Comparison of ENCODE assay signal across 29 cellular contexts in the genomic region with DNA sequence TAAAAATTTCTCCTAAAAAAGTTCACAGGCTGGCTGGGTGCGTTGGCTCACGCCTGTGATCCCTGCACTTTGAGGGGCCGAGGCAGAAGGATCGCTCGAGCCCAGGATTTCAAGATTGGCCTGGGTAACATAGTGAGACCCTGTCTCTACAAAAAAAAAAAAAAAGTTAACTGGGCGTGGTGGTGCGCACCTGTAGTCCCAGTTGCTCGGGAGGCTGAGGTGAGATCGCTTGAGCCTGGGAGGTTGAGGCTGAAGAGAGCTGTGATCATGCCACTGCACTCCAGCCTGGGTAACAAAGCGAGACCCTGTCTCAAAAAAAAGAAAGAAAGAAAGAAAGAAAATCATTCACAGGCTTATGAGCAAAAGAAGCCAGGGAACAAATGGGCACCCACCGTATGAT.
"Had no signal": no experiment of that assay in that cellular context is flagged by ENCODE, and none has a peak within 500 bp of the region (broad histone marks: within the 10 kb centered on the region; RNA-seq: fewer than 3 reads in every experiment).

No MANE protein-coding gene starts in this region.

- H3K9me3 ChIP-seq: MG63, SJSA1 had no signal

- H3K36me3 Mint-ChIP-seq: activated naive CD8-positive, alpha-beta T cell treated with anti-CD3 and anti-CD28 coated beads, Interleukin-2, amount 10 ng/mL, durations not matched to agents 7 days and 5 days had no signal

- H3K4me2 ChIP-seq: KMS-11 had no signal

- ATAC-seq: activated CD4-positive, CD25-positive, alpha-beta regulatory T cell treated with anti-CD3 and anti-CD28 coated beads, Interleukin-2, amount 50 U/mL, for 24 hours; activated CD8-positive, alpha-beta T cell treated with anti-CD3 and anti-CD28 coated beads for 36 hours; activated T-cell treated with anti-CD3 and anti-CD28 coated beads, Interleukin-2, amount 50 U/mL, for 72 hours had no signal

- H3K9me3 Mint-ChIP-seq: activated CD8-positive, alpha-beta T cell treated with anti-CD3 and anti-CD28 coated beads for 36 hours; activated naive CD8-positive, alpha-beta T cell treated with anti-CD3 and anti-CD28 coated beads, Interleukin-2, amount 10 ng/mL, durations not matched to agents 7 days and 5 days; activated T-helper 2 cell treated with anti-CD3 and anti-CD28 coated beads, Interferon-gamma antibody, Interleukin-2, Interleukin-4, amounts not matched to agents 10 μg/mL and 5 μg/mL and 100 μg/mL, durations not matched to agents 14 hours and 24 hours and 36 hours; T-helper 1 cell treated with Interleukin-12 subunit alpha and Interleukin-12 subunit beta and Interleukin-4 antibody, amounts not matched to agents 30 μg/mL and 1 μg/mL, for 36 hours had no signal

- FAIRE-seq: bronchial epithelial cell had no signal

- H3K36me3 ChIP-seq: MG63, SJSA1 had no signal

- H3K27ac ChIP-seq: KMS-11, SJSA1 had no signal

- H3K27ac Mint-ChIP-seq: activated CD8-positive, alpha-beta T cell treated with anti-CD3 and anti-CD28 coated beads for 36 hours; activated naive CD8-positive, alpha-beta T cell treated with anti-CD3 and anti-CD28 coated beads, Interleukin-2, amount 10 ng/mL, durations not matched to agents 7 days and 5 days; activated T-cell treated with anti-CD3 and anti-CD28 coated beads, Interleukin-2, amount 50 U/mL, for 72 hours; activated T-helper 2 cell treated with anti-CD3 and anti-CD28 coated beads, Interferon-gamma antibody, Interleukin-2, Interleukin-4, amounts not matched to agents 10 μg/mL and 5 μg/mL and 100 μg/mL, durations not matched to agents 14 hours and 24 hours and 36 hours; T-helper 1 cell treated with Interleukin-12 subunit alpha and Interleukin-12 subunit beta and Interleukin-4 antibody, amounts not matched to agents 30 μg/mL and 1 μg/mL, for 36 hours had no signal

- H3K4me3 Mint-ChIP-seq: activated CD8-positive, alpha-beta T cell treated with anti-CD3 and anti-CD28 coated beads for 36 hours; activated naive CD8-positive, alpha-beta T cell treated with anti-CD3 and anti-CD28 coated beads, Interleukin-2, amount 10 ng/mL, durations not matched to agents 7 days and 5 days; activated T-cell treated with anti-CD3 and anti-CD28 coated beads, Interleukin-2, amount 50 U/mL, for 72 hours; T-helper 1 cell treated with Interleukin-12 subunit alpha and Interleukin-12 subunit beta and Interleukin-4 antibody, amounts not matched to agents 30 μg/mL and 1 μg/mL, for 36 hours had no signal

- DNase-seq: activated CD4-positive, alpha-beta T cell treated with anti-CD3 and anti-CD28 coated beads for 4 hours; activated CD8-positive, alpha-beta memory T cell treated with anti-CD3 and anti-CD28 coated beads, Interleukin-2, amount 50 U/mL, for 4 hours; activated CD8-positive, alpha-beta T cell treated with anti-CD3 and anti-CD28 coated beads for 36 hours; activated gamma-delta T cell treated with Interleukin-2 at 50 U/mL for 16 hours; activated naive CD4-positive, alpha-beta T cell treated with anti-CD3 and anti-CD28 coated beads, Interleukin-2, amount 50 U/mL, for 16 hours; activated naive CD8-positive, alpha-beta T cell treated with anti-CD3 and anti-CD28 coated beads, Interleukin-2, amount 10 ng/mL, durations not matched to agents 7 days and 5 days; activated T-cell treated with anti-CD3 and anti-CD28 coated beads, Interleukin-2, amount 50 U/mL, for 72 hours; aorta; central memory CD4-positive, alpha-beta T cell; MG63; MV-4-11; NCI-H1092 treated with DMSO at 0.1 percent for 48 hours; NCI-H1436; NCI-H1694 treated with DMSO at 0.1 percent for 48 hours; NCI-H2029 treated with DMSO at 0.1 percent for 48 hours; NCI-H345; NCI-H510A; NCI-H69; NK-92 treated with Interleukin-12 subunit alpha and Interleukin-12 subunit beta, amount 100 ng/mL, for 24 hours; OCI-M1; RPMI8226; SHP77; SW 1271 had no signal

- H3K27me3 Mint-ChIP-seq: activated CD8-positive, alpha-beta T cell treated with anti-CD3 and anti-CD28 coated beads for 36 hours had no signal

- H3K27me3 ChIP-seq: MG63, SJSA1 had no signal

- H3K4me3 ChIP-seq: MG63, SJSA1 had no signal

- H3K9ac ChIP-seq: KMS-11 had no signal
